8 cellular contexts compared by ENCODE assay signal in the genomic region with DNA sequence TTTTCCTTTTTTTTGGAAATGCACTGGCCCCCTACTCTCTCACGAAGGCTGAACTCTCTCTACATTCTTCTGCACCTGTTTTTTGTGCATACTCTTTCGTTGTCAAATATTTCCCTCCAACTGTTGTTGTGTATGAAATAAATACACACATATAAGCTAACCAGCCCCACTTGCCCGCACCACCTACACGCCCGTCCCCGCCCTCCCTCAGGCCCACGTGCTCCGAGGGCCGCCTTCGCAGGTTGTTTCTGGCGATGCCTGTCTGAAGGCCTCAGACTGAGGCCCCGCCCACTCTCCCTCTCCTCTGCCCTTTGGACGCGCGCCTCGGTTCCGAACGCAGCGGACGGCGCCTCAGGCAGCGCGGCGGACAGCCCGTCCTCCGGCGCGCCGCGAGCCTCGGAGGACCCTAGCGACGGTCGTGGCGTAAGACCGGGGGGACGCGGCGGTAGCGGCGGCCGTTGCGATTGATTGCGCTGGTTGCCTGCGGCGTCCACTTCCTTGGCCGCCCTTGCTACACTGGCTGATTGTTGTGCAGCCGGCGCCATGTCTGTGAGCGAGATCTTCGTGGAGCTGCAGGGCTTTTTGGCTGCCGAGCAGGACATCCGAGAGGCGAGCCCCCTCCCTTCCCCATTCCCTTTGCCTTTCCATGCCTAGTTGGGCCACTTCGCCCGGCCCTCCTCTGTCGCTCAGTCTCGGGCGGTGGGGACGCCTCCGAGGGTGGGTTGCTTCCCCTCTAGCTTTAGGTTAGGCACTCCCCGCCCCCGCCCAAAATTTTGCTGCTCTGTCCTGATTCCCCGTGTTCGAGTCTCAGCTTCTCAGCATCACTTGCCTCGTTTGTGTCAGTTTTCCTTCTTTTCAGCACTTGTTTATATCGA. TPM values are rescaled to one million over a fixed set of nuclear protein-coding genes. Genes with fewer than 3 reads are reported as not detected.
DNase-seq lines count a peak whose midpoint lies in the region; ATAC-seq and TF ChIP-seq lines count a peak whose summit lies in the region.

Gene TSN, plus strand, starts transcription at position 415 of the 875 bp plus-strand sequence. Its CDS starts 129 bp downstream, at position 544.

- H3K36me3 ChIP-seq in KMS-11 (ENCODE audit: insufficient read depth) (no peaks in the 10 kb centered on the region), Panc1 (ENCODE audit: control insufficient read depth, insufficient read depth, low read length) (peaks cover 23% of the 10 kb centered on the region), esophagus (ENCODE audit: control insufficient read depth in 2 of 2, insufficient read depth in 2 of 2, low read length in 1 of 2) (peaks cover 0 to 2% of the 10 kb centered on the region in 2 donors), mucosa of stomach (ENCODE audit: control insufficient read depth, insufficient read depth, low read length) (no peaks in the 10 kb centered on the region)

- peak within 1 kb of the TSS; percentile 96 for H3K4me2 ChIP-seq in KMS-11

- no peaks in the 10 kb centered on the region for H3K27me3 Mint-ChIP-seq in activated T-cell treated with anti-CD3 and anti-CD28 coated beads, Interleukin-2, amount 50 U/mL, for 4 hours (ENCODE audit: low read depth)

- POLR2A ChIA-PET in Panc1 (lab: Charles Lee), result interaction anchor here (0.7 kb wide), 3 partner anchors 224 to 419 kb away, joined by 3 to 4 read pairs (median 3); partner anchors contain the start of gene RNU4ATAC

- 0% methylated on average over 67 of the region's 67 CpGs for WGBS in esophagus, 2 donors

- H3K4me1 ChIP-seq in KMS-11 (ENCODE audit: low read depth, poor library complexity, severe bottlenecking) (peaks cover 10% of the 10 kb centered on the region), Panc1 (ENCODE audit: control insufficient read depth, insufficient read depth, low read length) (peaks cover 11% of the 10 kb centered on the region), esophagus (ENCODE audit: control insufficient read depth in 2 of 2, insufficient read depth in 2 of 2, low read length in 1 of 2) (no peaks in the 10 kb centered on the region), mucosa of stomach (ENCODE audit: control insufficient read depth, insufficient read depth, low read length) (no peaks in the 10 kb centered on the region)

- TF ChIP-seq CTCF in KMS-11 (conservative IDR thresholded peaks at IDR 0.05; ENCODE audit: low read depth, low read length), result no peak
- TF ChIP-seq CTCF in Panc1 (IDR thresholded peaks at IDR 0.05), result no peak

- DNase-seq in DMS79 treated with DMSO at 0.1 percent for 48 hours (lab: John Stamatoyannopoulos, UW) (peak; percentile 95), Panc1 (ENCODE audit: low read depth, low spot score) (peak; percentile 82)
- peak; percentile 95 for DNase-seq in activated T-cell treated with anti-CD3 and anti-CD28 coated beads, Interleukin-2, amount 50 U/mL, for 4 hours
- peak; percentile 97 for DNase-seq in stimulated activated CD8-positive, alpha-beta memory T cell treated with anti-CD3 and anti-CD28 coated beads, Interleukin-4, amount 100 ng/mL, for 48 hours

- H2AFZ ChIP-seq in KMS-11 (ENCODE audit: low read depth), result peak within 1 kb of the TSS; percentile 57; the same call in 1 of the 2 replicates

- ATAC-seq in GM21786 (IDR thresholded peaks at IDR 0.05; ENCODE audit: unreplicated experiment) (peak; percentile 100), Panc1 (peak; percentile 99)
- peak; percentile 99 to 100 for ATAC-seq in activated T-cell treated with anti-CD3 and anti-CD28 coated beads, Interleukin-2, amount 50 U/mL, for 4 hours

- peak within 1 kb of the TSS; percentile 73; the same call in 1 of the 2 replicates for H3K9ac ChIP-seq in KMS-11
- peak within 1 kb of the TSS; percentile 91 for H3K9ac ChIP-seq in mucosa of stomach (ENCODE audit: low read length)

- H3K36me3 Mint-ChIP-seq in activated T-cell treated with anti-CD3 and anti-CD28 coated beads, Interleukin-2, amount 50 U/mL, for 4 hours (ENCODE audit: insufficient read depth), result peaks cover 1% of the 10 kb centered on the region

- peak within 1 kb of the TSS; percentile 47 for H3K27ac ChIP-seq in KMS-11
- H3K27ac ChIP-seq in Panc1 (ENCODE audit: low read length), result peak within 1 kb of the TSS; percentile 98
- H3K27ac ChIP-seq in esophagus (ENCODE audit: low read depth in 2 of 2, low read length in 1 of 2), result peak within 1 kb of the TSS; percentile 79 to 86

- no TSS peak for BruUV-seq in Panc1 (replicated peaks; lab: Mats Ljungman, UMichigan)

- H3K9me3 ChIP-seq in Panc1 (ENCODE audit: control insufficient read depth, insufficient read depth, low read depth, low read length), result no peaks in the 10 kb centered on the region
- H3K9me3 ChIP-seq in esophagus (ENCODE audit: control insufficient read depth in 2 of 2, insufficient read depth in 1 of 2, low read depth in 1 of 2, low read length in 1 of 2), result no peaks in the 10 kb centered on the region
- no peaks in the 10 kb centered on the region for H3K9me3 ChIP-seq in mucosa of stomach (ENCODE audit: control insufficient read depth, low read length)

- H3K4me1 Mint-ChIP-seq in activated T-cell treated with anti-CD3 and anti-CD28 coated beads, Interleukin-2, amount 50 U/mL, for 4 hours (ENCODE audit: low read depth), result peaks cover 28% of the 10 kb centered on the region

- H3K4me3 Mint-ChIP-seq in activated T-cell treated with anti-CD3 and anti-CD28 coated beads, Interleukin-2, amount 50 U/mL, for 4 hours, result peak within 1 kb of the TSS; percentile 91

- intact Hi-C loops in Panc1 (cut with micrococcal nuclease; ENCODE audit: unreplicated experiment), result no loop called here

- CTCF ChIA-PET in Panc1 (lab: Charles Lee), result interaction anchor here (0.6 kb wide), 1 partner anchor 1331 kb away, joined by 3 read pairs; no protein-coding TSS in a partner anchor

- H3K9me3 Mint-ChIP-seq in activated T-cell treated with anti-CD3 and anti-CD28 coated beads, Interleukin-2, amount 50 U/mL, for 4 hours, result no peaks in the 10 kb centered on the region

- H3K4me3 ChIP-seq in KMS-11 (IDR thresholded peaks at IDR 0.05; ENCODE audit: insufficient read depth, low read depth, low read length) (no peak within 1 kb of the TSS), Panc1 (ENCODE audit: low read depth in 2 of 2, low read length in 2 of 2) (peak within 1 kb of the TSS; percentile 100), esophagus (ENCODE audit: low read depth in 1 of 2, low read length in 2 of 2) (peak within 1 kb of the TSS; percentile 96 to 100), mucosa of stomach (ENCODE audit: low read length) (peak within 1 kb of the TSS; percentile 86)

- no peaks in the 10 kb centered on the region for H4K20me1 ChIP-seq in KMS-11 (ENCODE audit: insufficient read depth)

- H3K27me3 ChIP-seq in KMS-11 (ENCODE audit: insufficient read depth, low read depth), result no peaks in the 10 kb centered on the region
- H3K27me3 ChIP-seq in Panc1 (ENCODE audit: control insufficient read depth, insufficient read depth, low read length), result no peaks in the 10 kb centered on the region
- no peaks in the 10 kb centered on the region for H3K27me3 ChIP-seq in esophagus (ENCODE audit: control insufficient read depth in 1 of 2, insufficient read depth in 2 of 2, low read length in 2 of 2)
- no peaks in the 10 kb centered on the region for H3K27me3 ChIP-seq in mucosa of stomach (ENCODE audit: control insufficient read depth, insufficient read depth, low read length)

- peaks cover 26% of the 10 kb centered on the region for H3K79me2 ChIP-seq in KMS-11 (ENCODE audit: insufficient read depth, low read depth)

- in situ Hi-C loops in Panc1 (cut with HindIII; ENCODE audit: low pct_unique_long_range_greater_than_20kb, low sequenced_read_pairs), result no loop called here

RNA-seq across cellular contexts. Expression of gene TSN, which starts in this region (rescaled TPM):
- 96.0 TPM for total RNA-seq in Panc1 (2021; ENCODE audit: unreplicated experiment)
- 70.7 TPM for polyA plus RNA-seq in Panc1 (2012; ENCODE audit: insufficient read length)
- 100 to 1,000 TPM in 1 of 3 donors, 10 to 100 TPM in 2; 93.3 to 108 (median 95.2) TPM for total RNA-seq in activated T-cell treated with anti-CD3 and anti-CD28 coated beads, Interleukin-2, amount 50 U/mL, for 4 hours
- 10 to 100 TPM; 16.5 to 22.9 TPM for polyA plus RNA-seq in esophagus

Comparison
In these comparisons a context has a peak if more than half of its experiments do, and no peak if none do; other contexts are left out.
1. H3K27ac ChIP-seq: peak in every context shown above with its lines; median percentile 98 in Panc1; 82 in esophagus; 47 in KMS-11.